Comparison of ENCODE assay signal across 23 cellular contexts in genomic region chr5:50535393-50535792, GRCh38.
"Had no signal": no experiment of that assay in that cellular context is flagged by ENCODE, and none has a peak within 500 bp of the region (broad histone marks: within the 10 kb centered on the region; RNA-seq: fewer than 3 reads in every experiment).

No MANE protein-coding gene starts in this region.

- H3K27me3 ChIP-seq: breast epithelium, dorsolateral prefrontal cortex, esophagus muscularis mucosa, gastrocnemius medialis, right atrium auricular region, thyroid gland had no signal

- H3K9me3 ChIP-seq: breast epithelium, esophagus muscularis mucosa, gastrocnemius medialis, psoas muscle, right atrium auricular region, thyroid gland had no signal

- H3K4me3 ChIP-seq: breast epithelium, dorsolateral prefrontal cortex, esophagus muscularis mucosa, gastrocnemius medialis, psoas muscle, right atrium auricular region, thyroid gland had no signal

- H3K27ac ChIP-seq: breast epithelium, dorsolateral prefrontal cortex, esophagus muscularis mucosa, gastrocnemius medialis, psoas muscle, right atrium auricular region, thyroid gland had no signal

- H3K4me1 ChIP-seq: breast epithelium, esophagus muscularis mucosa, gastrocnemius medialis, psoas muscle, right atrium auricular region, thyroid gland had no signal

- DNase-seq: activated CD4-positive, alpha-beta memory T cell treated with anti-CD3 and anti-CD28 coated beads, Interleukin-2, amount 10 ng/mL, durations not matched to agents 7 days and 5 days; activated CD4-positive, alpha-beta T cell treated with anti-CD3 and anti-CD28 coated beads for 48 hours; activated effector memory CD4-positive, alpha-beta T cell treated with Interleukin-2 at 50 U/mL for 16 hours; activated naive CD4-positive, alpha-beta T cell treated with anti-CD3 and anti-CD28 coated beads for 36 hours; activated naive CD8-positive, alpha-beta T cell treated with anti-CD3 and anti-CD28 coated beads, Interleukin-2, amount 10 ng/mL, durations not matched to agents 7 days and 5 days; activated T-cell treated with anti-CD3 and anti-CD28 coated beads, Interleukin-2, amount 50 U/mL, for 72 hours; amniotic stem cell; dorsolateral prefrontal cortex; gastrocnemius medialis; head of caudate nucleus; hypothalamus; left ventricle myocardium superior; mammary epithelial cell; midbrain; natural killer cell; psoas muscle; stimulated activated CD4-positive, alpha-beta T cell treated with anti-CD3 and anti-CD28 coated beads, Interleukin-4, amount 100 ng/mL, for 24 hours; substantia nigra; T1000; thyroid gland had no signal

- ATAC-seq: activated T-cell treated with anti-CD3 and anti-CD28 coated beads, Interleukin-2, amount 50 U/mL, for 72 hours; gastrocnemius medialis; left ventricle myocardium superior; natural killer cell; psoas muscle had no signal

- H3K36me3 ChIP-seq: breast epithelium, esophagus muscularis mucosa, gastrocnemius medialis, right atrium auricular region, thyroid gland had no signal
